In the genomic region with DNA sequence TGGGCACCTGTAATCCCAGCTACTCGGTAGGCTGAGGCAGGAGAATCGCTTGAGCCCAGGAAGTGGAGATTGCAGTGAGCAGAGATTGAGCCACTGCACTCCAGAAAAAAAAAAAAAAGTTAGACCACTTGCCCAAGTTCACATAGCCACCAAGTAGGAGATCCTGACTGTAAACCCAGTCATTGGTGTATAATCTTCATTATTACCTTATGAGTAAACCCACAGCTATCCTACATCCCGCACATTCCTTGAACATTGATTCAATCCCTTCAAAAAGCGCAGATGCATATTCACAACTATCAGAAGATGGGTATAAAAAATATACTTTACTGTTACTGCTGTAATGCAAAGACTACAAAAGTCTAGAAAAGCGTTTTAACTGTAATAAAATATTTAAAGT, we compare ENCODE assay signal across 23 cellular contexts.
DNase-seq lines count a peak whose midpoint lies in the region; ATAC-seq and TF ChIP-seq lines count a peak whose summit lies in the region.
"Had no signal": no experiment of that assay in that cellular context is flagged by ENCODE, and none has a peak within 500 bp of the region (broad histone marks: within the 10 kb centered on the region; RNA-seq: fewer than 3 reads in every experiment).

No MANE protein-coding gene starts in this region.

- TF ChIP-seq CTCF in AG09309 (IDR thresholded peaks at IDR 0.05; ENCODE audit: control insufficient read depth, insufficient read depth, low read depth, low read length, missing control alignments) (no peak), osteoblast (IDR thresholded peaks at IDR 0.05; ENCODE audit: extremely low read depth, low read depth, low read length) (no peak)

- H3K9me3 ChIP-seq in GM23248 (ENCODE audit: low read depth) (no peaks in the 10 kb centered on the region), osteoblast (ENCODE audit: low read depth, low read length) (no peaks in the 10 kb centered on the region)
- H3K9me3 ChIP-seq: A549, MG63 had no signal

- DNase-seq in AG09309 (ENCODE audit: low read depth) (peak; percentile 16), GM23248 (peak; percentile 8), RPMI7951 (ENCODE audit: low read depth) (peak; percentile 6), osteoblast (ENCODE audit: insufficient read length, low spot score, missing footprints) (peak; percentile 32), G401 (ENCODE audit: low spot score) (no peak), NCI-H510A treated with DMSO at 0.1 percent for 48 hours (lab: John Stamatoyannopoulos, UW) (no peak)
- DNase-seq: CD4-positive, CD25-positive, alpha-beta regulatory T cell; DMS153; GF-D8; KBM-7; MG63; NCI-H1105 treated with DMSO at 0.1 percent for 48 hours; NCI-H146; NCI-H1930; NCI-H2107; NCI-H446; NCI-H526; SHP77 had no signal

- H3K27me3 ChIP-seq in GM23248 (replicated peaks; ENCODE audit: insufficient read depth), result no peaks in the 10 kb centered on the region
- H3K27me3 ChIP-seq in osteoblast (ENCODE audit: insufficient read depth, low read length), result no peaks in the 10 kb centered on the region
- H3K27me3 ChIP-seq: BLaER1, MG63 had no signal

- H3K4me2 ChIP-seq in GM23248 (ENCODE audit: unreplicated experiment) (no peak overlapping the region), osteoblast (ENCODE audit: insufficient read depth, low read length) (no peak overlapping the region)
- H3K4me2 ChIP-seq: A549, BLaER1 had no signal

- in situ Hi-C loops in GM23248 (cut with MboI) (no loop called here), G401 (cut with HindIII; ENCODE audit: low sequenced_read_pairs) (no loop called here)

- 93 to 96% methylated on average over 5 of the region's 5 CpGs for WGBS in GM23248 (ENCODE audit: low coverage in 1 of 2, low lambda C conversion rate in 2 of 2, missing lambda C conversion rate in 2 of 2), 2 experiments

- H4K20me1 ChIP-seq in GM23248 (ENCODE audit: insufficient read depth) (no peaks in the 10 kb centered on the region), osteoblast (ENCODE audit: insufficient read depth, low read length) (no peaks in the 10 kb centered on the region)
- H4K20me1 ChIP-seq: BLaER1 had no signal

- H3K4me1 ChIP-seq in GM23248 (ENCODE audit: insufficient read depth) (no peaks in the 10 kb centered on the region), osteoblast (ENCODE audit: insufficient read depth, low read length) (no peaks in the 10 kb centered on the region)
- H3K4me1 ChIP-seq: A549, BLaER1 had no signal

- no peak overlapping the region for H3K9ac ChIP-seq in GM23248
- H3K9ac ChIP-seq: BLaER1 had no signal

- no peaks in the 10 kb centered on the region for H3K79me2 ChIP-seq in GM23248 (ENCODE audit: insufficient read depth)
- H3K79me2 ChIP-seq in osteoblast (ENCODE audit: insufficient read depth, low read length), result no peaks in the 10 kb centered on the region

- no peak for ATAC-seq in GM21360 (IDR thresholded peaks at IDR 0.05; ENCODE audit: unreplicated experiment)
- ATAC-seq in HG03196 (IDR thresholded peaks at IDR 0.05; ENCODE audit: unreplicated experiment), result no peak
- ATAC-seq: A549 had no signal

- H3K4me3 ChIP-seq in AG09309 (ENCODE audit: control insufficient read depth, low read depth, low read length) (no peak overlapping the region), GM23248 (no peak overlapping the region), osteoblast (ENCODE audit: insufficient read depth, low read length) (no peak overlapping the region)
- H3K4me3 ChIP-seq: A549, BLaER1, MG63 had no signal

- H3K27ac ChIP-seq in GM23248 (no peak overlapping the region), osteoblast (ENCODE audit: low read depth, low read length) (no peak overlapping the region)
- H3K27ac ChIP-seq: A549, BLaER1, RWPE1 had no signal

- H2AFZ ChIP-seq in GM23248 (no peak overlapping the region), osteoblast (ENCODE audit: low read length) (no peak overlapping the region)

- H3K9me2 ChIP-seq in GM23248 (ENCODE audit: insufficient read depth), result no peaks in the 10 kb centered on the region

- no peaks in the 10 kb centered on the region for H3F3A ChIP-seq in GM23248 (ENCODE audit: insufficient read depth)

- H3K36me3 ChIP-seq in GM23248 (ENCODE audit: low read depth) (no peaks in the 10 kb centered on the region), osteoblast (ENCODE audit: insufficient read depth, low read length) (no peaks in the 10 kb centered on the region)
- H3K36me3 ChIP-seq: BLaER1, MG63 had no signal

Comparison
In these comparisons a context has a peak if more than half of its experiments do, and no peak if none do; other contexts are left out.
1. DNase-seq: peak in AG09309 (single experiment), GM23248 (single experiment), RPMI7951 (single experiment) and osteoblast (single experiment); none in G401 (single experiment) and NCI-H510A treated with DMSO at 0.1 percent for 48 hours (single experiment).